Comparison of ENCODE assay signal across 6 cellular contexts in the genomic region with DNA sequence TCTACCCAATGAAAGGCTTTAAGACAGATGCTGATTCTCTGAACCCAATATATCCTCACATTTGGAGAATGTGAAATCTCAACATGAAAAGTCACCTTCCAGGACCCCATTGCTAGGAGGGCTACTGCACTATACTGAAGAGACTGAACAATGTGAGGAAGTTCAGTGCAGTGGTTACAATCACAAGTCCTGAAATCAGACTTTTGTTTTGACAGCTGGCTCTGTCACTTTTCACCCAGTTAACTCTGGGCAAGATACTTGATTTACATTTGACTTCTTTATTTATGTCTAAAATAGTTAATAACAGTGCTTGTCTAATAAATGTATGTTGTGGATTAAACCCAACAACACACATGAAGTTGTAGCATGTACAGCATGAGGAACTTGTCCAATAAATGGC. TPM values are rescaled to one million over a fixed set of nuclear protein-coding genes. Genes with fewer than 3 reads are reported as not detected.
"Had no signal": no experiment of that assay in that cellular context is flagged by ENCODE, and none has a peak within 500 bp of the region (broad histone marks: within the 10 kb centered on the region; RNA-seq: fewer than 3 reads in every experiment).

No MANE protein-coding gene starts in this region.

- H2AFZ ChIP-seq: GM23338 had no signal

- H3K36me3 Mint-ChIP-seq: IgD-negative memory B cell had no signal

- H3K4me2 ChIP-seq: GM23338 had no signal

- H3K4me3 ChIP-seq: GM23338, HAP-1 had no signal

- H3K27ac Mint-ChIP-seq: GM23338, HFFc6, IgD-negative memory B cell had no signal

- H3K4me3 Mint-ChIP-seq: GM23338, HFFc6, IgD-negative memory B cell had no signal

- DNase-seq: H7, HFFc6 had no signal

- H3K9me3 Mint-ChIP-seq: GM23338 had no signal

- H3K4me1 Mint-ChIP-seq: IgD-negative memory B cell had no signal

- H3K9me3 ChIP-seq: HAP-1 had no signal

- H3K27me3 Mint-ChIP-seq: IgD-negative memory B cell had no signal

- H3K36me3 ChIP-seq: HAP-1 had no signal

- H3K27ac ChIP-seq: HL-60 had no signal

RNA-seq across cellular contexts. Expression of a gene that starts 14.8 kb away (rescaled TPM):
- total RNA-seq: HFFc6 had no signal
